In genomic region chr15:101045835-101046691, GRCh38 we compare ENCODE assay signal across 18 cellular contexts.
A peak's percentile ranks its signal among the peaks of the same experiment; 100 is the strongest.
DNase-seq lines count a peak whose midpoint lies in the region; ATAC-seq and TF ChIP-seq lines count a peak whose summit lies in the region.
"Had no signal": no experiment of that assay in that cellular context is flagged by ENCODE, and none has a peak within 500 bp of the region (broad histone marks: within the 10 kb centered on the region; RNA-seq: fewer than 3 reads in every experiment).

No MANE protein-coding gene starts in this region.

- DNase-seq in activated naive CD4-positive, alpha-beta T cell treated with anti-CD3 and anti-CD28 coated beads, Interleukin-2, amount 10 ng/mL, durations not matched to agents 7 days and 5 days: peak; percentile 13
- no peak for DNase-seq in activated naive CD4-positive, alpha-beta T cell (lab: John Stamatoyannopoulos, UW)
- DNase-seq in Right ventricle myocardium inferior (ENCODE audit: missing footprints): no peak
- DNase-seq in omental fat pad (ENCODE audit: low spot score): peak; percentile 18
- DNase-seq in upper lobe of right lung: peak; percentile 48
- DNase-seq in NCI-H2107 treated with DMSO at 0.1 percent for 48 hours (lab: John Stamatoyannopoulos, UW; ENCODE audit: unreplicated experiment): no peak
- DNase-seq in activated naive CD8-positive, alpha-beta T cell treated with anti-CD3 and anti-CD28 coated beads for 36 hours: no peak
- no peak for DNase-seq in DMS53 (lab: John Stamatoyannopoulos, UW)
- DNase-seq: activated CD4-positive, alpha-beta T cell treated with anti-CD3 and anti-CD28 coated beads, Interleukin-2, amount 10 ng/mL, durations not matched to agents 24 days and 14 days; CD8-positive, alpha-beta memory T cell; NCI-H2029 treated with DMSO at 0.1 percent for 48 hours; NCI-H774; T1000 had no signal

- H3K4me1 Mint-ChIP-seq in activated naive CD4-positive, alpha-beta T cell treated with anti-CD3 and anti-CD28 coated beads, Interleukin-2, amount 10 ng/mL, durations not matched to agents 7 days and 5 days: no peaks in the 10 kb centered on the region
- no peaks in the 10 kb centered on the region for H3K4me1 Mint-ChIP-seq in activated naive CD8-positive, alpha-beta T cell treated with anti-CD3 and anti-CD28 coated beads for 36 hours
- H3K4me1 Mint-ChIP-seq: activated CD4-positive, alpha-beta T cell treated with anti-CD3 and anti-CD28 coated beads, Interleukin-2, amount 10 ng/mL, durations not matched to agents 24 days and 14 days; CD8-positive, alpha-beta memory T cell had no signal

- CTCF ChIA-PET in activated naive CD4-positive, alpha-beta T cell treated with anti-CD3 and anti-CD28 coated beads, Interleukin-2, amount 10 ng/mL, durations not matched to agents 7 days and 5 days (lab: Charles Lee): no interaction called here

- no peak overlapping the region for H3K4me3 ChIP-seq in upper lobe of right lung
- H3K4me3 ChIP-seq: A549, ascending aorta, dorsolateral prefrontal cortex had no signal

- intact Hi-C loops in Right ventricle myocardium inferior (cut with DNase I) (no loop called here), upper lobe of right lung (cut with DNase I) (no loop called here)

- peaks cover 34% of the 10 kb centered on the region for H3K36me3 ChIP-seq in upper lobe of right lung

- no peak overlapping the region for H3K27ac Mint-ChIP-seq in activated naive CD4-positive, alpha-beta T cell treated with anti-CD3 and anti-CD28 coated beads, Interleukin-2, amount 10 ng/mL, durations not matched to agents 7 days and 5 days
- H3K27ac Mint-ChIP-seq in activated naive CD8-positive, alpha-beta T cell treated with anti-CD3 and anti-CD28 coated beads for 36 hours: no peak overlapping the region
- H3K27ac Mint-ChIP-seq: activated CD4-positive, alpha-beta T cell treated with anti-CD3 and anti-CD28 coated beads, Interleukin-2, amount 10 ng/mL, durations not matched to agents 24 days and 14 days; mesothelial cell of epicardium had no signal

- H3K4me3 Mint-ChIP-seq in activated naive CD4-positive, alpha-beta T cell treated with anti-CD3 and anti-CD28 coated beads, Interleukin-2, amount 10 ng/mL, durations not matched to agents 7 days and 5 days: no peak overlapping the region
- H3K4me3 Mint-ChIP-seq in activated naive CD8-positive, alpha-beta T cell treated with anti-CD3 and anti-CD28 coated beads for 36 hours: no peak overlapping the region
- H3K4me3 Mint-ChIP-seq: activated CD4-positive, alpha-beta T cell treated with anti-CD3 and anti-CD28 coated beads, Interleukin-2, amount 10 ng/mL, durations not matched to agents 24 days and 14 days; CD8-positive, alpha-beta memory T cell; mesothelial cell of epicardium had no signal

- H3K9me3 Mint-ChIP-seq in activated naive CD4-positive, alpha-beta T cell treated with anti-CD3 and anti-CD28 coated beads, Interleukin-2, amount 10 ng/mL, durations not matched to agents 7 days and 5 days: no peaks in the 10 kb centered on the region
- H3K9me3 Mint-ChIP-seq in activated naive CD8-positive, alpha-beta T cell treated with anti-CD3 and anti-CD28 coated beads for 36 hours: peaks cover 4% of the 10 kb centered on the region
- H3K9me3 Mint-ChIP-seq: activated CD4-positive, alpha-beta T cell treated with anti-CD3 and anti-CD28 coated beads, Interleukin-2, amount 10 ng/mL, durations not matched to agents 24 days and 14 days had no signal

- ATAC-seq in Right ventricle myocardium inferior (peak; percentile 27), omental fat pad (ENCODE audit: low FRiP score) (no peak), upper lobe of right lung (no peak)
- ATAC-seq: A549 had no signal

- H3K36me3 Mint-ChIP-seq in activated naive CD4-positive, alpha-beta T cell treated with anti-CD3 and anti-CD28 coated beads, Interleukin-2, amount 10 ng/mL, durations not matched to agents 7 days and 5 days: no peaks in the 10 kb centered on the region
- no peaks in the 10 kb centered on the region for H3K36me3 Mint-ChIP-seq in activated naive CD8-positive, alpha-beta T cell treated with anti-CD3 and anti-CD28 coated beads for 36 hours
- H3K36me3 Mint-ChIP-seq: CD8-positive, alpha-beta memory T cell; mesothelial cell of epicardium had no signal

- TF ChIP-seq CTCF in omental fat pad (IDR thresholded peaks at IDR 0.05): no peak
- no peak for TF ChIP-seq CTCF in upper lobe of right lung (IDR thresholded peaks at IDR 0.05)

- no peaks in the 10 kb centered on the region for H3K4me1 ChIP-seq in upper lobe of right lung
- H3K4me1 ChIP-seq: A549, ascending aorta, parathyroid adenoma had no signal

- H3K27me3 Mint-ChIP-seq in activated naive CD4-positive, alpha-beta T cell treated with anti-CD3 and anti-CD28 coated beads, Interleukin-2, amount 10 ng/mL, durations not matched to agents 7 days and 5 days: peaks cover 25% of the 10 kb centered on the region
- H3K27me3 Mint-ChIP-seq in activated naive CD8-positive, alpha-beta T cell treated with anti-CD3 and anti-CD28 coated beads for 36 hours: peaks cover 18% of the 10 kb centered on the region

- H3K27me3 ChIP-seq in upper lobe of right lung: no peaks in the 10 kb centered on the region
- H3K27me3 ChIP-seq: ascending aorta, dorsolateral prefrontal cortex had no signal

- H3K27ac ChIP-seq in upper lobe of right lung: peak overlapping the region; percentile 36
- H3K27ac ChIP-seq: A549, ascending aorta, parathyroid adenoma had no signal

- no peaks in the 10 kb centered on the region for H3K9me3 ChIP-seq in upper lobe of right lung
- H3K9me3 ChIP-seq: A549, ascending aorta had no signal

Comparison
In these comparisons a context has a peak if more than half of its experiments do, and no peak if none do; other contexts are left out.
1. DNase-seq: peak in activated naive CD4-positive, alpha-beta T cell treated with anti-CD3 and anti-CD28 coated beads, Interleukin-2, amount 10 ng/mL, durations not matched to agents 7 days and 5 days (single experiment), omental fat pad (single experiment) and upper lobe of right lung (single experiment); none in activated naive CD4-positive, alpha-beta T cell (0 of 4), Right ventricle myocardium inferior (single experiment), NCI-H2107 treated with DMSO at 0.1 percent for 48 hours (single experiment), activated naive CD8-positive, alpha-beta T cell treated with anti-CD3 and anti-CD28 coated beads for 36 hours (single experiment) and DMS53 (single experiment).